10 cellular contexts compared by ENCODE assay signal in genomic region chr2:41963661-41964525, GRCh38.
A peak's percentile ranks its signal among the peaks of the same experiment; 100 is the strongest.
DNase-seq lines count a peak whose midpoint lies in the region; ATAC-seq and TF ChIP-seq lines count a peak whose summit lies in the region.
"Had no signal": no experiment of that assay in that cellular context is flagged by ENCODE, and none has a peak within 500 bp of the region (broad histone marks: within the 10 kb centered on the region; RNA-seq: fewer than 3 reads in every experiment).

No MANE protein-coding gene starts in this region.

- peak; percentile 18 for DNase-seq in GM04504 (ENCODE audit: low read depth)
- peak in 2 of 3 donors; percentile 84 to 87 for DNase-seq in Peyer's patch
- DNase-seq in left cardiac atrium = peak; percentile 78
- DNase-seq in renal cortical epithelial cell (ENCODE audit: low read depth) = peak; percentile 45
- no peak for DNase-seq in NK-92 treated with Interleukin-12 subunit alpha and Interleukin-12 subunit beta, amount 100 ng/mL, for 24 hours (lab: John Stamatoyannopoulos, UW)
- no peak for DNase-seq in CD1c-positive myeloid dendritic cell (ENCODE audit: extremely low spot score)
- DNase-seq in activated CD4-positive, alpha-beta T cell treated with anti-CD3 and anti-CD28 coated beads, Interleukin-2, amount 50 U/mL, for 1 hour = no peak
- DNase-seq: activated naive CD8-positive, alpha-beta T cell treated with anti-CD3 and anti-CD28 coated beads, Interleukin-2, amount 10 ng/mL, durations not matched to agents 7 days and 5 days; stimulated activated naive CD8-positive, alpha-beta T cell treated with anti-CD3 and anti-CD28 coated beads, Interleukin-15, Interleukin-2, amounts not matched to agents 100 U/mL and 50 U/mL, for 24 hours had no signal

- H3K36me3 ChIP-seq in Peyer's patch = no peaks in the 10 kb centered on the region

- ATAC-seq in left cardiac atrium = peak; percentile 29 to 61
- ATAC-seq in GM21786 (IDR thresholded peaks at IDR 0.05; ENCODE audit: unreplicated experiment) = no peak
- ATAC-seq: stimulated activated naive CD8-positive, alpha-beta T cell treated with anti-CD3 and anti-CD28 coated beads, Interleukin-15, Interleukin-2, amounts not matched to agents 100 U/mL and 50 U/mL, for 24 hours had no signal

- intact Hi-C loops in left cardiac atrium (cut with DNase I) = loop anchor here (5.0 to 10.0 kb wide), 2 partner anchors 81 to 92 kb away; partner anchors contain the start of gene PKDCC (in 1 of the 2)

- TF ChIP-seq POLR2A in Peyer's patch (IDR thresholded peaks at IDR 0.05) = no peak

- H3K4me1 ChIP-seq in Peyer's patch = peaks cover 0 to 49% (median 11%) of the 10 kb centered on the region in 4 donors

- H3K27ac ChIP-seq in Peyer's patch = peak overlapping the region in 3 of 4 donors; percentile 15 to 50 (median 43)

- H3K9me3 ChIP-seq in Peyer's patch = no peaks in the 10 kb centered on the region

- TF ChIP-seq CTCF in Peyer's patch (IDR thresholded peaks at IDR 0.05) = no peak

- no peaks in the 10 kb centered on the region for H3K27me3 ChIP-seq in Peyer's patch

- no peak overlapping the region for H3K4me3 ChIP-seq in Peyer's patch

Comparison
In these comparisons a context has a peak if more than half of its experiments do, and no peak if none do; other contexts are left out.
1. DNase-seq: peak in GM04504 (single experiment), Peyer's patch (2 of 3), left cardiac atrium (single experiment) and renal cortical epithelial cell (single experiment); none in NK-92 treated with Interleukin-12 subunit alpha and Interleukin-12 subunit beta, amount 100 ng/mL, for 24 hours (single experiment), CD1c-positive myeloid dendritic cell (single experiment) and activated CD4-positive, alpha-beta T cell treated with anti-CD3 and anti-CD28 coated beads, Interleukin-2, amount 50 U/mL, for 1 hour (single experiment).